Comparison of ENCODE assay signal across 8 cellular contexts in the genomic region with DNA sequence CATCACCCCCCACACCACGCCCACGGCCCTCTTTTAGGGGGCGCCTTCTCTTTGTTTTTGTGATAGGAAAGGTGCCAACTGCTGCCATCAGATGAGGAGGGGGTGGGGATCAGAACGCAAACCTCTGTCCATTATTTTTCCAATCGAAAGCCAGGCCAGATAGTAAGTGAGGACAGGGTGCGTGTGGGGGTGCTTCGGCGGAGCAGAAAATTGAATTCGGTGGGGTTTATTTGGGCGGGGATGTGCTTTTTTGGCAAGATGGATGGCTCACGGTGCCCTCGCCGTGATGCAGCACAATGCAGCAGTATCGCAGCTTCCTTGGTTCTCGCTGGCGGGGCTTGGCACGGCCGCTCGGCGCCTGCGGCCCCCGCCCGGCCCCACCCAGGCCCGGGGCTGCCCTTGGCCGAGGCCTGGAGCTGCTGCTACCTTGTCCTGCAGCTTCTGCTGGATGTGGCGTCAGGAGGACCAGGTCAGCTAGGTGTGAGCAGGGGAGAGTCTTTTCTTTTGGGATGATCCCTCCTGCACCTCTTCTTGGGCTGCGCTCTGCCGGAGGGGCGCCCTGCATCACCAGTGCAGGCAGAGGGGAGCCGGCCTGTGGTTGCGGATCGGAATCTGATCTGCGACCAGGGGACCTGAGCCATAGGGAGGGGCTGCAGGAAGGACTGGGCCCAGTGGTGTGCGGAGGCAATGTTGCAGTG. TPM values are rescaled to one million over a fixed set of nuclear protein-coding genes. Genes with fewer than 3 reads are reported as not detected.
A peak's percentile ranks its signal among the peaks of the same experiment; 100 is the strongest.
DNase-seq lines count a peak whose midpoint lies in the region; ATAC-seq, FAIRE-seq and TF ChIP-seq lines count a peak whose summit lies in the region.

No MANE protein-coding gene starts in this region.

- no peaks in the 10 kb centered on the region for H3K79me1 ChIP-seq in H1 (ENCODE audit: low read depth, low read length)

- H3K4ac ChIP-seq in H1 (replicated peaks; ENCODE audit: insufficient read length, low read depth, low read length), result no peak overlapping the region

- TF ChIP-seq POLR2A in H1 (IDR thresholded peaks at IDR 0.05; ENCODE audit: control extremely low read depth in 1 of 2, low read depth in 2 of 2, low read length in 2 of 2), result no peak

- H3K56ac ChIP-seq in H1 (replicated peaks; ENCODE audit: insufficient read length, low read depth, low read length), result no peak overlapping the region

- POLR2A ChIA-PET in T-cell (lab: Charles Lee) (no interaction called here), H1 (lab: Charles Lee; ENCODE audit: partially characterized antibody) (interaction anchor here (0.9 to 1.1 kb wide), 2 partner anchors 24 to 101 kb away, joined by 4 read pairs; no protein-coding TSS in a partner anchor)

- CTCF ChIA-PET in T-cell (lab: Charles Lee), result interaction anchor here in 1 of 2 donors (0.6 kb wide), 1 partner anchor 48 kb away, joined by 3 read pairs; no protein-coding TSS in a partner anchor
- CTCF ChIA-PET in H1 (lab: Charles Lee; ENCODE audit: partially characterized antibody), result interaction anchor here (0.9 to 1.7 kb wide), 2 partner anchors 40 to 45 kb away, joined by 3 to 4 read pairs; no protein-coding TSS in a partner anchor

- H3K36me3 ChIP-seq in H1 (ENCODE audit: control insufficient read depth in 2 of 4, insufficient read depth in 4 of 4, low read length in 3 of 4), result no peaks in the 10 kb centered on the region

- no peak for TF ChIP-seq EP300 in H1 (IDR thresholded peaks at IDR 0.05; ENCODE audit: borderline replicate concordance in 1 of 2, low read depth in 2 of 2, low read length in 2 of 2)

- 0 out of 2 replicates have a peak overlapping the region, but pooled peaks have one; percentile 17 for H2BK12ac ChIP-seq in H1 (ENCODE audit: low read depth, low read length)

- H2BK5ac ChIP-seq in H1 (ENCODE audit: low read depth, low read length), result no peak overlapping the region

- H4K20me1 ChIP-seq in H1 (replicated peaks in 1 of 2; ENCODE audit: control insufficient read depth in 1 of 2, insufficient read depth in 2 of 2, low read length in 2 of 2), result peaks cover 2 to 3% of the 10 kb centered on the region in 2 experiments

- H3K4me3 ChIP-seq in H1 (ENCODE audit: extremely low read depth in 1 of 4, insufficient read depth in 2 of 4, low read depth in 3 of 4, low read length in 4 of 4), result peak overlapping the region; percentile 70 to 79 (median 76)

- in situ Hi-C loops in Caki2 (cut with HindIII; ENCODE audit: low pct_unique_long_range_greater_than_20kb, low sequenced_read_pairs), result no loop called here

- H3K23me2 ChIP-seq in H1 (ENCODE audit: low read depth, low read length), result peaks cover 15% of the 10 kb centered on the region

- H3K4me1 ChIP-seq in H1 (replicated peaks in 1 of 4; ENCODE audit: control insufficient read depth in 3 of 4, insufficient read depth in 4 of 4, low read length in 3 of 4), result peaks cover 0 to 4% (median under 1%) of the 10 kb centered on the region in 4 experiments; a peak in 1 of 7 replicates

- no peaks in the 10 kb centered on the region for H3K9me3 ChIP-seq in H1 (ENCODE audit: insufficient read depth in 2 of 2, low read depth in 1 of 2, low read length in 1 of 2)

- no peaks in the 10 kb centered on the region; a peak in 1 of 7 replicates for H3K27me3 ChIP-seq in H1 (replicated peaks in 1 of 4; ENCODE audit: control insufficient read depth in 3 of 4, extremely low read depth in 1 of 4, insufficient read depth in 3 of 4, low read length in 3 of 4)

- H2AK5ac ChIP-seq in H1 (ENCODE audit: low read depth, low read length), result no peak overlapping the region

- H3K27ac ChIP-seq in H1 (ENCODE audit: low read depth, low read length), result no peak overlapping the region

- H3K23ac ChIP-seq in H1 (ENCODE audit: insufficient read length), result no peak overlapping the region

- no peak overlapping the region; the same call in none of the 2 replicates for H3K18ac ChIP-seq in H1 (ENCODE audit: extremely low read depth, low read length)

- no peak overlapping the region for H3K27ac Mint-ChIP-seq in T-cell

- TF ChIP-seq RAD21 in H1 (IDR thresholded peaks at IDR 0.05 in 1 of 2, conservative IDR thresholded peaks at IDR 0.05 in 1 of 2; ENCODE audit: low read depth in 2 of 2, low read length in 2 of 2), result peak in 1 of 2 experiments; percentile 10; a peak in 1 of 4 replicates

- H3K4me1 Mint-ChIP-seq in T-cell, result peaks cover 20 to 22% (median 22%) of the 10 kb centered on the region in 3 donors

- TF ChIP-seq CTCF in H1 (IDR thresholded peaks at IDR 0.05; ENCODE audit: control extremely low read depth in 1 of 3, insufficient read depth in 1 of 3, low read depth in 1 of 3, low read length in 3 of 3), result no peak

- no peak overlapping the region for H4K91ac ChIP-seq in H1 (replicated peaks; ENCODE audit: insufficient read length, low read length)

- peak overlapping the region in 3 of 4 experiments; percentile 9 to 51 (median 33); a peak in 4 of 7 replicates for H3K9ac ChIP-seq in H1 (replicated peaks in 1 of 4; ENCODE audit: extremely low read depth in 1 of 4, low read depth in 3 of 4, low read length in 3 of 4)

- DNase-seq in Caki2 (ENCODE audit: low read depth) (peak; percentile 63), HuH-7 (ENCODE audit: low spot score) (peak; percentile 55), T-cell (peak in 3 of 34 experiments; percentile 5 to 13 (median 11)), H1 (ENCODE audit: low read depth in 1 of 2, low spot score in 2 of 2) (peak in 1 of 2 experiments; percentile 69), midbrain (lab: John Stamatoyannopoulos, UW) (peak; percentile 66), urothelium cell line (ENCODE audit: low spot score) (peak; percentile 55), NK-92 (lab: John Stamatoyannopoulos, UW; ENCODE audit: unreplicated experiment) (no peak)

- H2BK20ac ChIP-seq in H1 (ENCODE audit: low read length), result no peak overlapping the region

- H3K9me3 Mint-ChIP-seq in T-cell, result no peaks in the 10 kb centered on the region

- H3K36me3 Mint-ChIP-seq in T-cell, result no peaks in the 10 kb centered on the region

- 1% methylated on average over 34 of the region's 34 CpGs; no CpG with 5 or more reads in 1 of the 2 experiments for WGBS in H1 (ENCODE audit: extremely low coverage in 1 of 2, insufficient coverage in 1 of 2, insufficient read length in 1 of 2, insufficient replicate concordance in 2 of 2, low coverage in 1 of 2, low lambda C conversion rate in 2 of 2, missing lambda C conversion rate in 1 of 2), 2 experiments

- H3K14ac ChIP-seq in H1 (ENCODE audit: insufficient read length), result no peak overlapping the region

- ATAC-seq in T-cell (replicated peaks in 1 of 4), result peak; percentile 47 to 60 (median 50)
- ATAC-seq in GM21381 (IDR thresholded peaks at IDR 0.05; ENCODE audit: unreplicated experiment), result no peak

- H3K79me2 ChIP-seq in H1 (ENCODE audit: control insufficient read depth in 1 of 2, insufficient read depth in 2 of 2, low read length in 2 of 2), result peaks cover 2 to 40% of the 10 kb centered on the region in 2 experiments; a peak in 3 of 4 replicates

- no peak overlapping the region for H4K5ac ChIP-seq in H1 (ENCODE audit: insufficient read length, low read depth, low read length)

- 0 out of 2 replicates have a peak overlapping the region, but pooled peaks have one; percentile 3 for H4K8ac ChIP-seq in H1 (ENCODE audit: extremely low read depth, insufficient read depth, low read length)

- H3K4me3 Mint-ChIP-seq in T-cell, result peak overlapping the region; percentile 82 to 86 (median 83)

- H2BK120ac ChIP-seq in H1 (replicated peaks; ENCODE audit: low read depth, low read length), result no peak overlapping the region

- no peak for FAIRE-seq in H1 (lab: Jason Lieb, UNC)
- FAIRE-seq in urothelium cell line (lab: Jason Lieb, UNC), result no peak

- H3K27me3 Mint-ChIP-seq in T-cell, result peaks cover 48 to 55% of the 10 kb centered on the region in 2 donors

- H2BK15ac ChIP-seq in H1 (ENCODE audit: low read length), result no peak overlapping the region

- peak overlapping the region; percentile 63 for H2AFZ ChIP-seq in H1 (ENCODE audit: low read length)

- H3K4me2 ChIP-seq in H1 (ENCODE audit: insufficient read depth in 1 of 2, low read depth in 2 of 2, low read length in 2 of 2), result peak overlapping the region; percentile 80 to 87

TF ChIP-seq in H1, 55 proteins besides CTCF, POLR2A, EP300 and RAD21 (continues in another document):
- TF ChIP-seq SAP30 (IDR thresholded peaks at IDR 0.05; ENCODE audit: insufficient read depth, insufficient replicate concordance, low read length) (peak; percentile 32), SIRT6 (IDR thresholded peaks at IDR 0.05; ENCODE audit: low read length) (no peak), POU5F1 (IDR thresholded peaks at IDR 0.05; ENCODE audit: low read depth, low read length) (no peak), SP1 (IDR thresholded peaks at IDR 0.05; ENCODE audit: low read depth, low read length) (no peak), ATF2 (IDR thresholded peaks at IDR 0.05; ENCODE audit: low read length) (no peak), ASH2L (IDR thresholded peaks at IDR 0.05; ENCODE audit: low read length) (peak; percentile 87)
- TF ChIP-seq, protein P1, sequence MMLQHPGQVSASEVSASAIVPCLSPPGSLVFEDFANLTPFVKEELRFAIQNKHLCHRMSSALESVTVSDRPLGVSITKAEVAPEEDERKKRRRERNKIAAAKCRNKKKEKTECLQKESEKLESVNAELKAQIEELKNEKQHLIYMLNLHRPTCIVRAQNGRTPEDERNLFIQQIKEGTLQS (IDR thresholded peaks at IDR 0.05; ENCODE audit: insufficient read depth, low read depth, low read length), result no peak

RNA-seq across cellular contexts. Expression of gene SPTBN1, which starts 1.3 kb away (rescaled TPM):
- 96.7 and 110 TPM in 2 replicates for total RNA-seq in Caki2 (2014; rRNA removed; shearing (Covaris generic); ENCODE audit: low replicate concordance)
- 100 to 1,000 TPM; 129 to 222 (median 139) TPM for total RNA-seq in T-cell
- total RNA-seq in H1 (2021; fragmentation: NEBNext Ultra II Directional; extraction: Animal tissue kit (Norgen Biotek cat#: 25700)), result 174 and 180 TPM in 2 replicates
- 30.7 and 31.8 TPM in 2 replicates for polyA plus RNA-seq in H1 (2011; rRNA removed)
- polyA plus RNA-seq in H1 (2011; cell fraction: cytosol; rRNA removed), result 29.0 TPM
- 199 TPM for polyA plus RNA-seq in H1 (2011; cell fraction: nucleus; rRNA removed)
- polyA plus RNA-seq in H1 (2012, experiment 1 of 2), result 91.4 to 111 TPM (median 106 TPM) in 4 replicates
- 5.4 TPM for polyA plus RNA-seq in H1 (2012, experiment 2 of 2)
- polyA plus RNA-seq in H1 (2013, experiment 1 of 2), result 117 TPM
- polyA plus RNA-seq in H1 (2013, experiment 2 of 2), result 112 TPM
- 102 and 138 TPM in 2 replicates for polyA minus RNA-seq in H1 (2011; rRNA and poly(A)+ RNA removed)
- polyA minus RNA-seq in H1 (2011; cell fraction: cytosol; rRNA and poly(A)+ RNA removed), result 66.8 TPM
- 173 TPM for polyA minus RNA-seq in H1 (2011; cell fraction: nucleus; rRNA and poly(A)+ RNA removed)
